In the genomic region with DNA sequence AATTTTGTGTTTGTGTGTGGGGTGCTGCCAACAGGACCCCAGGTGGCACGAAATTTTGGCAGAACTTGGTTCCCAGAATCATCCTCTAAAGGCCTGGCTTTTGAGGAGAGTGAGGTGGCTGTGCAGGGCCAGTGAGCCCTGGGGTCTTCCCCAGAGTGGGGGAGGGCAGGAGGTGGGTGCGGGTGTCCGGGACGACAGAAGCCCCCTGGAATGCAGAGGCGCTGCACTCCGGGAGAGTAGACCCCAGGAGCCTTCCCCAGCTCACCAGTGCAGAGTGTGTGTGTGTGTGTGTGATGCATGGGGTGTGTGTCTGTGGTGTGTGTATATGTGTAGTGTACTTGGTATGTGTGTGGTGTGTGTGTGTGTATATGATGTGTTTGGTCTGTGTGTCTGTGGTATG, we compare ENCODE assay signal across 15 cellular contexts. TPM values are rescaled to one million over a fixed set of nuclear protein-coding genes. Genes with fewer than 3 reads are reported as not detected.
DNase-seq lines count a peak whose midpoint lies in the region; ATAC-seq and TF ChIP-seq lines count a peak whose summit lies in the region.
"Had no signal": no experiment of that assay in that cellular context is flagged by ENCODE, and none has a peak within 500 bp of the region (broad histone marks: within the 10 kb centered on the region; RNA-seq: fewer than 3 reads in every experiment).

No MANE protein-coding gene starts in this region.

- no peak overlapping the region for H3K9ac ChIP-seq in IMR-90 (ENCODE audit: low read depth, low read length)

- dilution Hi-C loops in IMR-90 (cut with HindIII; ENCODE audit: low sequenced_read_pairs, unreplicated experiment) = no loop called here

- DNase-seq in stimulated activated naive CD8-positive, alpha-beta T cell treated with anti-CD3 and anti-CD28 coated beads, Interleukin-15, amount 100 ng/mL, for 72 hours = no peak
- no peak for DNase-seq in IMR-90
- DNase-seq in vagina (ENCODE audit: extremely low spot score in 2 of 2) = no peak
- DNase-seq in SIG-M5 (lab: John Stamatoyannopoulos, UW) = no peak
- no peak for DNase-seq in NCI-H2029 (lab: John Stamatoyannopoulos, UW)
- DNase-seq: CD8-positive, alpha-beta T cell; COR-L47; DND-41; GDM1; H7 had no signal

- peak overlapping the region; percentile 79 for H2BK120ac ChIP-seq in IMR-90 (ENCODE audit: low read depth, low read length)

- POLR2A ChIA-PET in IMR-90 (lab: Charles Lee; ENCODE audit: unreplicated experiment) = no interaction called here

- H3K79me1 ChIP-seq in IMR-90 (ENCODE audit: low read depth in 1 of 2, low read length in 2 of 2) = no peaks in the 10 kb centered on the region

- H3K36me3 Mint-ChIP-seq in stimulated activated naive CD8-positive, alpha-beta T cell treated with anti-CD3 and anti-CD28 coated beads, Interleukin-15, Interleukin-2, amounts not matched to agents 100 ng/mL and 50 ng/mL, for 24 hours (ENCODE audit: low read depth) = no peaks in the 10 kb centered on the region
- H3K36me3 Mint-ChIP-seq in dendritic cell treated with granulocyte-macrophage colony-stimulating factor and Interleukin-4, amounts not matched to agents 40 ng/mL and 50 ng/mL, for 4 days (ENCODE audit: low read depth) = no peaks in the 10 kb centered on the region
- H3K36me3 Mint-ChIP-seq: CD14-positive monocyte; CD8-positive, alpha-beta T cell had no signal

- H3K4ac ChIP-seq in IMR-90 (ENCODE audit: low read depth, low read length) = peak overlapping the region; percentile 42

- no peak overlapping the region for H3K27ac ChIP-seq in IMR-90 (ENCODE audit: insufficient read depth, low read length)
- H3K27ac ChIP-seq in vagina = no peak overlapping the region

- peak overlapping the region; percentile 58 for H2AK9ac ChIP-seq in IMR-90 (replicated peaks; ENCODE audit: low read depth, low read length, poor library complexity)

- no peak for TF ChIP-seq POLR2A in IMR-90 (IDR thresholded peaks at IDR 0.05; ENCODE audit: low read depth, low read length)
- no peak for TF ChIP-seq POLR2A in vagina (IDR thresholded peaks at IDR 0.05)

- H3K27me3 Mint-ChIP-seq in stimulated activated naive CD8-positive, alpha-beta T cell treated with anti-CD3 and anti-CD28 coated beads, Interleukin-15, Interleukin-2, amounts not matched to agents 100 ng/mL and 50 ng/mL, for 24 hours = peaks cover 17% of the 10 kb centered on the region
- H3K27me3 Mint-ChIP-seq in stimulated activated naive CD8-positive, alpha-beta T cell treated with anti-CD3 and anti-CD28 coated beads, Interleukin-15, amount 100 ng/mL, for 72 hours = peaks cover 32% of the 10 kb centered on the region
- peaks cover 8% of the 10 kb centered on the region for H3K27me3 Mint-ChIP-seq in dendritic cell treated with granulocyte-macrophage colony-stimulating factor and Interleukin-4, amounts not matched to agents 40 ng/mL and 50 ng/mL, for 4 days

- no peak overlapping the region for H3K18ac ChIP-seq in IMR-90 (ENCODE audit: low read depth, low read length)

- H3K9me3 ChIP-seq in IMR-90 (ENCODE audit: control insufficient read depth, insufficient read depth, low read length) = peaks cover 4% of the 10 kb centered on the region
- H3K9me3 ChIP-seq in vagina = no peaks in the 10 kb centered on the region

- intact Hi-C loops in IMR-90 (cut with micrococcal nuclease) = loop anchor here (5.0 kb wide), 1 partner anchor 72 kb away; no protein-coding TSS in a partner anchor
- intact Hi-C loops in dendritic cell treated with granulocyte-macrophage colony-stimulating factor and Interleukin-4, amounts not matched to agents 40 ng/mL and 50 ng/mL, for 4 days (cut with micrococcal nuclease) = no loop called here
- intact Hi-C loops in vagina (cut with DNase I) = no loop called here

- peak overlapping the region; percentile 98 for H2AK5ac ChIP-seq in IMR-90 (ENCODE audit: low read depth, low read length)

- H3K27me3 ChIP-seq in IMR-90 (ENCODE audit: control insufficient read depth, insufficient read depth, low read length) (no peaks in the 10 kb centered on the region), vagina (no peaks in the 10 kb centered on the region)

- H3K9me1 ChIP-seq in IMR-90 (ENCODE audit: insufficient read depth, low read length) = peaks cover 24% of the 10 kb centered on the region

- H3K27ac Mint-ChIP-seq in stimulated activated naive CD8-positive, alpha-beta T cell treated with anti-CD3 and anti-CD28 coated beads, Interleukin-15, Interleukin-2, amounts not matched to agents 100 ng/mL and 50 ng/mL, for 24 hours = peak overlapping the region; percentile 12
- H3K27ac Mint-ChIP-seq in stimulated activated naive CD8-positive, alpha-beta T cell treated with anti-CD3 and anti-CD28 coated beads, Interleukin-15, amount 100 ng/mL, for 72 hours = peak overlapping the region in 1 of 2 donors; percentile 22
- peak overlapping the region; percentile 74 for H3K27ac Mint-ChIP-seq in dendritic cell treated with granulocyte-macrophage colony-stimulating factor and Interleukin-4, amounts not matched to agents 40 ng/mL and 50 ng/mL, for 4 days
- H3K27ac Mint-ChIP-seq: B cell; CD14-positive monocyte; CD8-positive, alpha-beta T cell had no signal

- no peaks in the 10 kb centered on the region for H3K9me3 Mint-ChIP-seq in stimulated activated naive CD8-positive, alpha-beta T cell treated with anti-CD3 and anti-CD28 coated beads, Interleukin-15, Interleukin-2, amounts not matched to agents 100 ng/mL and 50 ng/mL, for 24 hours
- H3K9me3 Mint-ChIP-seq in stimulated activated naive CD8-positive, alpha-beta T cell treated with anti-CD3 and anti-CD28 coated beads, Interleukin-15, amount 100 ng/mL, for 72 hours = peaks cover under 1 to 2% of the 10 kb centered on the region in 2 donors
- peaks cover 10% of the 10 kb centered on the region for H3K9me3 Mint-ChIP-seq in dendritic cell treated with granulocyte-macrophage colony-stimulating factor and Interleukin-4, amounts not matched to agents 40 ng/mL and 50 ng/mL, for 4 days
- H3K9me3 Mint-ChIP-seq: CD8-positive, alpha-beta T cell had no signal

- H2BK5ac ChIP-seq in IMR-90 (ENCODE audit: low read depth, low read length, poor library complexity, severe bottlenecking) = peak overlapping the region; percentile 79

- H3K4me1 Mint-ChIP-seq in stimulated activated naive CD8-positive, alpha-beta T cell treated with anti-CD3 and anti-CD28 coated beads, Interleukin-15, Interleukin-2, amounts not matched to agents 100 ng/mL and 50 ng/mL, for 24 hours (ENCODE audit: low read depth) = peaks cover 48% of the 10 kb centered on the region
- H3K4me1 Mint-ChIP-seq in stimulated activated naive CD8-positive, alpha-beta T cell treated with anti-CD3 and anti-CD28 coated beads, Interleukin-15, amount 100 ng/mL, for 72 hours = peaks cover 29% of the 10 kb centered on the region
- peaks cover 35% of the 10 kb centered on the region for H3K4me1 Mint-ChIP-seq in dendritic cell treated with granulocyte-macrophage colony-stimulating factor and Interleukin-4, amounts not matched to agents 40 ng/mL and 50 ng/mL, for 4 days (ENCODE audit: low read depth)

- WGBS in IMR-90 (ENCODE audit: extremely low coverage in 2 of 2, insufficient read length in 1 of 2), 2 experiments = 90% methylated on average over 5 of the region's 6 CpGs; no CpG with 5 or more reads in 1 of the 2 experiments

- H3K36me3 ChIP-seq in IMR-90 (ENCODE audit: control insufficient read depth, insufficient read depth, low read length) = no peaks in the 10 kb centered on the region
- no peaks in the 10 kb centered on the region for H3K36me3 ChIP-seq in vagina

- no peak overlapping the region for H4K5ac ChIP-seq in IMR-90 (ENCODE audit: low read depth, low read length)

- H2BK15ac ChIP-seq in IMR-90 (ENCODE audit: low read depth, low read length) = peak overlapping the region; percentile 57; the same call in 1 of the 3 replicates

- H4K8ac ChIP-seq in IMR-90 (ENCODE audit: low read depth in 2 of 2, low read length in 2 of 2) = peak overlapping the region in 1 of 2 experiments; percentile 79; a peak in 1 of 4 replicates

- peak overlapping the region; percentile 69 for H2AFZ ChIP-seq in IMR-90 (replicated peaks; ENCODE audit: low read length, poor library complexity)

- H3K4me3 ChIP-seq in IMR-90 (ENCODE audit: insufficient read depth, low read depth, low read length) = no peak overlapping the region
- no peak overlapping the region for H3K4me3 ChIP-seq in vagina

- CTCF ChIA-PET in IMR-90 (lab: Yijun Ruan, JAX) = no interaction called here

- in situ Hi-C loops in IMR-90 (cut with MboI; ENCODE audit: low sequenced_read_pairs) = no loop called here

- H3K23ac ChIP-seq in IMR-90 (ENCODE audit: low read depth, low read length) = no peak overlapping the region; the same call in 1 of the 2 replicates

- no peak overlapping the region for H3K4me2 ChIP-seq in IMR-90 (ENCODE audit: low read depth, low read length)

- H3K4me1 ChIP-seq in IMR-90 (ENCODE audit: control insufficient read depth, insufficient read depth, low read length) (peaks cover 19% of the 10 kb centered on the region), vagina (no peaks in the 10 kb centered on the region)

- no peak overlapping the region for H3K4me3 Mint-ChIP-seq in stimulated activated naive CD8-positive, alpha-beta T cell treated with anti-CD3 and anti-CD28 coated beads, Interleukin-15, Interleukin-2, amounts not matched to agents 100 ng/mL and 50 ng/mL, for 24 hours
- H3K4me3 Mint-ChIP-seq in stimulated activated naive CD8-positive, alpha-beta T cell treated with anti-CD3 and anti-CD28 coated beads, Interleukin-15, amount 100 ng/mL, for 72 hours = no peak overlapping the region
- no peak overlapping the region for H3K4me3 Mint-ChIP-seq in dendritic cell treated with granulocyte-macrophage colony-stimulating factor and Interleukin-4, amounts not matched to agents 40 ng/mL and 50 ng/mL, for 4 days
- H3K4me3 Mint-ChIP-seq: B cell; CD8-positive, alpha-beta T cell had no signal

- TF ChIP-seq CTCF in IMR-90 (conservative IDR thresholded peaks at IDR 0.05; ENCODE audit: low read depth, low read length) (no peak), vagina (IDR thresholded peaks at IDR 0.05) (no peak)

- TF ChIP-seq RAD21 in IMR-90 (IDR thresholded peaks at IDR 0.05; ENCODE audit: low read length) = no peak

- no TSS peak for BruUV-seq in IMR-90 (replicated peaks; lab: Mats Ljungman, UMichigan)

- H3K14ac ChIP-seq in IMR-90 (replicated peaks; ENCODE audit: low read depth, low read length) = 0 out of 2 replicates have a peak overlapping the region, but pooled peaks have one; percentile 43

- no peak for ATAC-seq in stimulated activated naive CD8-positive, alpha-beta T cell treated with anti-CD3 and anti-CD28 coated beads, Interleukin-15, amount 100 ng/mL, for 72 hours
- ATAC-seq in IMR-90 (ENCODE audit: low read depth) = no peak
- ATAC-seq: CD8-positive, alpha-beta T cell; HepG2 had no signal

- H4K20me1 ChIP-seq in IMR-90 (ENCODE audit: insufficient read depth, low read length) = no peaks in the 10 kb centered on the region

- H2BK20ac ChIP-seq in IMR-90 (ENCODE audit: low read depth, low read length) = peak overlapping the region; percentile 78; the same call in 1 of the 2 replicates

- peak overlapping the region; percentile 38; the same call in 1 of the 2 replicates for H4K91ac ChIP-seq in IMR-90 (ENCODE audit: insufficient read depth, low read depth, low read length)

- H3K56ac ChIP-seq in IMR-90 (ENCODE audit: extremely low read depth, insufficient read depth, low read length) = no peak overlapping the region

RNA-seq across cellular contexts. Expression of a gene that starts 44.4 kb away (rescaled TPM):
- total RNA-seq in IMR-90 (2012; rRNA removed) (443 and 475 TPM in 2 replicates), vagina (66.5 TPM)
- 364 and 377 TPM in 2 replicates for polyA plus RNA-seq in IMR-90 (2012; rRNA removed)
- 372 and 417 TPM in 2 replicates for polyA plus RNA-seq in IMR-90 (2012; cell fraction: cytosol; rRNA removed)
- polyA plus RNA-seq in IMR-90 (2012; cell fraction: nucleus; rRNA removed; ENCODE audit: low replicate concordance) = 300 and 409 TPM in 2 replicates
